32 cellular contexts compared by ENCODE assay signal in the genomic region with DNA sequence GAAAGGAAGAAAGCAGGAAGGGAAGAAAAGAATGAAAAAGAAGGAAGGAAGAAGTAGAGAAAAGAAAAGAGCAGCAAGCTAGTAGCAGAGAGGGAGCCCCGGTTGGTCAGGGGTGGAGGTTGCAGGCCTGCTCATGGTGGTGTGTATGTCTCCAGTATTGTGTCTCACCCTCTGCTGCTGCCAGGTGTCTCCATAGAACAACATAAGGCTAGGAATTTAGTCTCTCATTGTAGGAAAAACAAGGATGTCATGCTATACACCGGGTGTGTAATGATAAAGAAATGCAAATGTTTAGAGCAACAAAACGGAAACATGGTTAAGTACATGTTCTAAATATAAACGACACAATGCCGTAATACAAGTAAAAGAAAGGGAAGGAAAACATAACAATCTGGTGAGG.
"Had no signal": no experiment of that assay in that cellular context is flagged by ENCODE, and none has a peak within 500 bp of the region (broad histone marks: within the 10 kb centered on the region; RNA-seq: fewer than 3 reads in every experiment).

No MANE protein-coding gene starts in this region.

- H3K4me3 ChIP-seq: adrenal gland, Peyer's patch, SJSA1 had no signal

- H3K27ac ChIP-seq: adrenal gland, Peyer's patch, SJSA1 had no signal

- H3K36me3 ChIP-seq: adrenal gland, Peyer's patch, SJSA1 had no signal

- H3K4me2 ChIP-seq: SK-N-SH had no signal

- H3K4me1 Mint-ChIP-seq: activated CD4-positive, alpha-beta T cell treated with anti-CD3 and anti-CD28 coated beads, Interleukin-2, amount 10 ng/mL, durations not matched to agents 24 days and 14 days; activated naive CD4-positive, alpha-beta T cell treated with anti-CD3 and anti-CD28 coated beads, Interleukin-2, amount 50 U/mL, for 24 hours; activated naive CD8-positive, alpha-beta T cell treated with anti-CD3 and anti-CD28 coated beads, Interleukin-2, amount 10 ng/mL, durations not matched to agents 7 days and 5 days; activated T-helper 17 cell treated with anti-CD3 and anti-CD28 coated beads, Interleukin-2, amount 50 U/mL, for 72 hours; brain had no signal

- H3K9me3 Mint-ChIP-seq: activated CD4-positive, alpha-beta T cell treated with anti-CD3 and anti-CD28 coated beads, Interleukin-2, amount 10 ng/mL, durations not matched to agents 24 days and 14 days; activated naive CD4-positive, alpha-beta T cell treated with anti-CD3 and anti-CD28 coated beads, Interleukin-2, amount 50 U/mL, for 24 hours; activated naive CD8-positive, alpha-beta T cell treated with anti-CD3 and anti-CD28 coated beads, Interleukin-2, amount 10 ng/mL, durations not matched to agents 7 days and 5 days; T-helper 1 cell treated with Interleukin-12 subunit alpha and Interleukin-12 subunit beta and Interleukin-4 antibody, amounts not matched to agents 30 μg/mL and 1 μg/mL, for 36 hours; T-helper 2 cell treated with Interferon-gamma antibody and Interleukin-4, amounts not matched to agents 5 μg/mL and 100 μg/mL, for 36 hours had no signal

- H3K9me3 ChIP-seq: Peyer's patch, SJSA1, SK-N-SH had no signal

- H3K9me2 ChIP-seq: SK-N-SH had no signal

- H3K27me3 Mint-ChIP-seq: activated CD4-positive, alpha-beta T cell treated with anti-CD3 and anti-CD28 coated beads, Interleukin-2, amount 10 ng/mL, durations not matched to agents 24 days and 14 days; activated CD8-positive, alpha-beta T cell treated with anti-CD3 and anti-CD28 coated beads for 36 hours; activated naive CD4-positive, alpha-beta T cell treated with anti-CD3 and anti-CD28 coated beads, Interleukin-2, amount 50 U/mL, for 24 hours; activated naive CD8-positive, alpha-beta T cell treated with anti-CD3 and anti-CD28 coated beads, Interleukin-2, amount 10 ng/mL, durations not matched to agents 7 days and 5 days; activated T-helper 17 cell treated with anti-CD3 and anti-CD28 coated beads, Interleukin-2, amount 50 U/mL, for 72 hours had no signal

- H3K27me3 ChIP-seq: adrenal gland, Peyer's patch, SJSA1 had no signal

- ATAC-seq: activated CD8-positive, alpha-beta T cell treated with anti-CD3 and anti-CD28 coated beads for 36 hours; activated T-cell treated with anti-CD3 and anti-CD28 coated beads, Interleukin-2, amount 50 U/mL, for 72 hours; activated T-helper 17 cell treated with anti-CD3 and anti-CD28 coated beads, Interleukin-2, amount 50 U/mL, for 72 hours; PC-3 had no signal

- DNase-seq: activated CD4-positive, alpha-beta T cell treated with anti-CD3 and anti-CD28 coated beads, Interleukin-2, amount 10 ng/mL, durations not matched to agents 24 days and 14 days; activated CD4-positive, alpha-beta T cell treated with anti-CD3 and anti-CD28 coated beads, Interleukin-2, amount 50 U/mL, for 4 hours; activated CD8-positive, alpha-beta T cell treated with anti-CD3 and anti-CD28 coated beads for 36 hours; activated gamma-delta T cell; activated naive CD4-positive, alpha-beta T cell treated with Interleukin-2 at 50 U/mL for 16 hours; activated naive CD8-positive, alpha-beta T cell treated with anti-CD3 and anti-CD28 coated beads, Interleukin-2, amount 10 ng/mL, durations not matched to agents 7 days and 5 days; activated T-cell treated with anti-CD3 and anti-CD28 coated beads, Interleukin-2, amount 50 U/mL, for 1 hour; activated T-cell treated with anti-CD3 and anti-CD28 coated beads, Interleukin-2, amount 50 U/mL, for 72 hours; adrenal gland; caudate nucleus; cerebellar nuclear complex; MV-4-11; NCI-H1092; NCI-H1436 treated with DMSO at 0.1 percent for 48 hours; NCI-H1694 treated with DMSO at 0.1 percent for 48 hours; NCI-H2029 treated with DMSO at 0.1 percent for 48 hours; NCI-H2107; NCI-H2171; NCI-H510A; NCI-H526; NCI-H748 treated with DMSO at 0.1 percent for 48 hours; PC-3; Peyer's patch; RPMI8226; SHP77 treated with DMSO at 0.1 percent for 48 hours; SK-N-SH had no signal

- H3K4me1 ChIP-seq: adrenal gland, Peyer's patch, SJSA1 had no signal

- H3K36me3 Mint-ChIP-seq: activated naive CD4-positive, alpha-beta T cell treated with anti-CD3 and anti-CD28 coated beads, Interleukin-2, amount 50 U/mL, for 24 hours; activated naive CD8-positive, alpha-beta T cell treated with anti-CD3 and anti-CD28 coated beads, Interleukin-2, amount 10 ng/mL, durations not matched to agents 7 days and 5 days had no signal

- H3K4me3 Mint-ChIP-seq: activated CD4-positive, alpha-beta T cell treated with anti-CD3 and anti-CD28 coated beads, Interleukin-2, amount 10 ng/mL, durations not matched to agents 24 days and 14 days; activated CD8-positive, alpha-beta T cell treated with anti-CD3 and anti-CD28 coated beads for 36 hours; activated naive CD4-positive, alpha-beta T cell treated with anti-CD3 and anti-CD28 coated beads, Interleukin-2, amount 50 U/mL, for 24 hours; activated naive CD8-positive, alpha-beta T cell treated with anti-CD3 and anti-CD28 coated beads, Interleukin-2, amount 10 ng/mL, durations not matched to agents 7 days and 5 days; activated T-cell treated with anti-CD3 and anti-CD28 coated beads, Interleukin-2, amount 50 U/mL, for 72 hours; activated T-helper 17 cell treated with anti-CD3 and anti-CD28 coated beads, Interleukin-2, amount 50 U/mL, for 72 hours; brain; T-helper 1 cell treated with Interleukin-12 subunit alpha and Interleukin-12 subunit beta and Interleukin-4 antibody, amounts not matched to agents 30 μg/mL and 1 μg/mL, for 36 hours; T-helper 2 cell treated with Interferon-gamma antibody and Interleukin-4, amounts not matched to agents 5 μg/mL and 100 μg/mL, for 36 hours had no signal

- H3K27ac Mint-ChIP-seq: activated CD4-positive, alpha-beta T cell treated with anti-CD3 and anti-CD28 coated beads, Interleukin-2, amount 10 ng/mL, durations not matched to agents 24 days and 14 days; activated CD8-positive, alpha-beta T cell treated with anti-CD3 and anti-CD28 coated beads for 36 hours; activated naive CD4-positive, alpha-beta T cell treated with anti-CD3 and anti-CD28 coated beads, Interleukin-2, amount 50 U/mL, for 24 hours; activated naive CD8-positive, alpha-beta T cell treated with anti-CD3 and anti-CD28 coated beads, Interleukin-2, amount 10 ng/mL, durations not matched to agents 7 days and 5 days; activated T-cell treated with anti-CD3 and anti-CD28 coated beads, Interleukin-2, amount 50 U/mL, for 72 hours; activated T-helper 17 cell treated with anti-CD3 and anti-CD28 coated beads, Interleukin-2, amount 50 U/mL, for 72 hours; brain; T-helper 1 cell treated with Interleukin-12 subunit alpha and Interleukin-12 subunit beta and Interleukin-4 antibody, amounts not matched to agents 30 μg/mL and 1 μg/mL, for 36 hours; T-helper 2 cell treated with Interferon-gamma antibody and Interleukin-4, amounts not matched to agents 5 μg/mL and 100 μg/mL, for 36 hours had no signal

- H3K9ac ChIP-seq: SK-N-SH had no signal
